Comparison of ENCODE assay signal across 1 cellular context in genomic region chr10:71213761-71214440, GRCh38.
TF ChIP-seq lines count a peak whose summit lies in the region.

No MANE protein-coding gene starts in this region.

TF ChIP-seq in HEK293, 187 proteins besides CTCF, POLR2A, EP300 and RAD21 (continued from another document and continues in another):
- TF ChIP-seq PRDM6 (tag by site-specific recombination; IDR thresholded peaks at IDR 0.05): no peak
- TF ChIP-seq ZNF202 (tag by site-specific recombination; IDR thresholded peaks at IDR 0.05; ENCODE audit: borderline replicate concordance): no peak
- TF ChIP-seq ZNF521 (tag by site-specific recombination; IDR thresholded peaks at IDR 0.05): no peak
- TF ChIP-seq ZNF544 (tag by site-specific recombination; IDR thresholded peaks at IDR 0.05): no peak
- peak; percentile 97 for TF ChIP-seq SP7 (tag by site-specific recombination; IDR thresholded peaks at IDR 0.05)
- TF ChIP-seq ZNF174 (tag by site-specific recombination; IDR thresholded peaks at IDR 0.05): no peak
- TF ChIP-seq ZNF837 (tag by site-specific recombination; IDR thresholded peaks at IDR 0.05): no peak
- TF ChIP-seq KLF1 (tag by site-specific recombination; IDR thresholded peaks at IDR 0.05): peak; percentile 92
- TF ChIP-seq ZBTB44 (tag by site-specific recombination; IDR thresholded peaks at IDR 0.05): no peak
- no peak for TF ChIP-seq ZNF785 (tag by site-specific recombination; IDR thresholded peaks at IDR 0.05)
- no peak for TF ChIP-seq ZNF184 (tag by site-specific recombination; IDR thresholded peaks at IDR 0.05)
- TF ChIP-seq HOXD13 (CRISPR knock-in tag; IDR thresholded peaks at IDR 0.05; ENCODE audit: borderline replicate concordance): no peak
- TF ChIP-seq ZNF645 (tag by site-specific recombination; IDR thresholded peaks at IDR 0.05): no peak
- peak; percentile 93 for TF ChIP-seq ZBTB17 (tag by site-specific recombination; IDR thresholded peaks at IDR 0.05)
- TF ChIP-seq ZSCAN18 (tag by site-specific recombination; IDR thresholded peaks at IDR 0.05): no peak
- TF ChIP-seq ZBTB11 (tag by site-specific recombination; conservative IDR thresholded peaks at IDR 0.05; ENCODE audit: low read depth): peak; percentile 77
- TF ChIP-seq ZNF2 (tag by site-specific recombination; IDR thresholded peaks at IDR 0.05): peak; percentile 76
- TF ChIP-seq ZNF341 (tag by site-specific recombination; IDR thresholded peaks at IDR 0.05; ENCODE audit: low read depth): no peak
- TF ChIP-seq ZNF707 (tag by site-specific recombination; IDR thresholded peaks at IDR 0.05): no peak
- TF ChIP-seq ZNF362 (tag by site-specific recombination; IDR thresholded peaks at IDR 0.05): peak; percentile 30; the same call in 1 of the 2 replicates
- no peak for TF ChIP-seq ZNF580 (tag by site-specific recombination; IDR thresholded peaks at IDR 0.05)
- TF ChIP-seq ZFP69B (tag by site-specific recombination; IDR thresholded peaks at IDR 0.05): peak; percentile 63; the same call in 1 of the 2 replicates
- no peak; the same call in 1 of the 2 replicates for TF ChIP-seq ZNF449 (tag by site-specific recombination; IDR thresholded peaks at IDR 0.05)
- TF ChIP-seq ZNF623 (tag by site-specific recombination; IDR thresholded peaks at IDR 0.05): no peak
- TF ChIP-seq ZNF501 (tag by site-specific recombination; IDR thresholded peaks at IDR 0.05): peak; percentile 23; the same call in 1 of the 2 replicates
- TF ChIP-seq ZNF776 (tag by site-specific recombination; IDR thresholded peaks at IDR 0.05; ENCODE audit: borderline replicate concordance): no peak
- no peak for TF ChIP-seq ZNF610 (tag by site-specific recombination; IDR thresholded peaks at IDR 0.05; ENCODE audit: borderline replicate concordance)
- no peak for TF ChIP-seq SALL2 (tag by site-specific recombination; IDR thresholded peaks at IDR 0.05; ENCODE audit: borderline replicate concordance)
- no peak for TF ChIP-seq ZNF777 (tag by site-specific recombination; IDR thresholded peaks at IDR 0.05; ENCODE audit: borderline replicate concordance)
- TF ChIP-seq ZNF19 (tag by site-specific recombination; IDR thresholded peaks at IDR 0.05; ENCODE audit: low read depth): no peak
- peak; percentile 79 for TF ChIP-seq ZNF366 (tag by site-specific recombination; conservative IDR thresholded peaks at IDR 0.05)
- no peak for TF ChIP-seq PRDM4 (tag by site-specific recombination; IDR thresholded peaks at IDR 0.05)
- TF ChIP-seq HOXC10 (CRISPR knock-in tag; IDR thresholded peaks at IDR 0.05): no peak
- TF ChIP-seq ZNF404 (tag by site-specific recombination; IDR thresholded peaks at IDR 0.05): no peak
- no peak for TF ChIP-seq ZNF473 (tag by site-specific recombination; IDR thresholded peaks at IDR 0.05)
- TF ChIP-seq SP2 (tag by site-specific recombination; IDR thresholded peaks at IDR 0.05): no peak
- TF ChIP-seq TSHZ1 (tag by site-specific recombination; IDR thresholded peaks at IDR 0.05; ENCODE audit: borderline replicate concordance): 0 out of 2 replicates have a peak, but pooled peaks have one; percentile 55
- TF ChIP-seq ZNF791 (tag by site-specific recombination; IDR thresholded peaks at IDR 0.05): no peak
- TF ChIP-seq ZNF530 (tag by site-specific recombination; IDR thresholded peaks at IDR 0.05; ENCODE audit: low read depth): no peak
